ENCODE assay signal across 22 cellular contexts in the genomic region with DNA sequence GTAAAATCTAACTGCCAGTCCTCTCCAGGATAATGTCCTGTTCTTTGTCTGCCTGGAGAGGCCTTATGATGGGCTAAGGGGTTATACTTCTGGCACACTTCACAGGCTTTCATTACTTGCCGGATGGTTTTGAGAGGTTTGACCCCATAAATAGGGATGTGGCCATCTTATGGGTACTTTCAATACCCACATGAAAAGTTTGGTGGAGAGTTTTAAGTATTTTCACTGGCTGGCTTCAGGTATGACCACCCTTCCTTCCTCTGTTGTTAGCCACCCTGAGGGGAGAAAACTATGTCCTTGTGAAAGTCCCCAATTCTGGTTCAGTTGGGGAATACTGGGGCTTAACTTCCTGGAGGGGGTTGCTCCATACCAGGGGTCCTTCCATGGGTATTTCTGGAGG. TPM values are rescaled to one million over a fixed set of nuclear protein-coding genes. Genes with fewer than 3 reads are reported as not detected.
DNase-seq lines count a peak whose midpoint lies in the region; ATAC-seq and TF ChIP-seq lines count a peak whose summit lies in the region.
"Had no signal": no experiment of that assay in that cellular context is flagged by ENCODE, and none has a peak within 500 bp of the region (broad histone marks: within the 10 kb centered on the region; RNA-seq: fewer than 3 reads in every experiment).

No MANE protein-coding gene starts in this region.

- TF ChIP-seq CTCF in GM12865 (IDR thresholded peaks at IDR 0.05; ENCODE audit: insufficient read depth, low read depth, low read length, missing control alignments) = no peak
- TF ChIP-seq CTCF in esophagus muscularis mucosa (IDR thresholded peaks at IDR 0.05) = no peak

- peak; percentile 54 for ATAC-seq in stimulated activated memory B cell treated with anti-CD40 and anti-IgM and Interleukin-4, amounts not matched to agents 10 μg/mL and 1 μg/mL and 100 μg/mL, for 72 hours
- no peak for ATAC-seq in SK-N-SH treated with all-trans-retinoic acid at 6 μM for 48 hours

- no peak overlapping the region for H3K27ac ChIP-seq in esophagus muscularis mucosa (replicated peaks in 1 of 4)
- H3K27ac ChIP-seq: BLaER1 had no signal

- peak; percentile 42 for DNase-seq in GM12865 (ENCODE audit: low read depth)
- peak; percentile 47 for DNase-seq in esophagus muscularis mucosa (ENCODE audit: extremely low spot score)
- DNase-seq in NCI-H1417 treated with DMSO at 0.1 percent for 48 hours (lab: John Stamatoyannopoulos, UW) = no peak
- DNase-seq in superior temporal gyrus (ENCODE audit: extremely low spot score) = no peak
- DNase-seq: 8988T; ACHN; BE2C; C1 segment of cervical spinal cord; CD4-positive, alpha-beta memory T cell; CD4-positive, CD25-positive, alpha-beta regulatory T cell; CD8-positive, alpha-beta memory T cell; COR-L47; DMS 273 treated with DMSO at 0.1 percent for 48 hours; DMS153; DMS53; DMS79; GF-D8 had no signal

- H3K4me1 Mint-ChIP-seq in stimulated activated memory B cell treated with anti-CD40 and anti-IgM and Interleukin-4, amounts not matched to agents 10 μg/mL and 1 μg/mL and 100 μg/mL, for 72 hours = no peaks in the 10 kb centered on the region
- H3K4me1 Mint-ChIP-seq: CD14-positive monocyte; CD4-positive, alpha-beta memory T cell; CD4-positive, CD25-positive, alpha-beta regulatory T cell; CD8-positive, alpha-beta memory T cell had no signal

- no peaks in the 10 kb centered on the region for H3K4me1 ChIP-seq in esophagus muscularis mucosa
- H3K4me1 ChIP-seq: BE2C, BLaER1 had no signal

- peaks cover 0 to 29% (median 23%) of the 10 kb centered on the region in 4 donors for H3K9me3 ChIP-seq in esophagus muscularis mucosa
- H3K9me3 ChIP-seq: BE2C had no signal

- no peaks in the 10 kb centered on the region for H3K36me3 ChIP-seq in esophagus muscularis mucosa
- H3K36me3 ChIP-seq: BE2C, BLaER1 had no signal

- intact Hi-C loops in esophagus muscularis mucosa (cut with DNase I) = no loop called here

- no peak overlapping the region for H3K4me3 Mint-ChIP-seq in stimulated activated memory B cell treated with anti-CD40 and anti-IgM and Interleukin-4, amounts not matched to agents 10 μg/mL and 1 μg/mL and 100 μg/mL, for 72 hours
- H3K4me3 Mint-ChIP-seq: CD14-positive monocyte; CD4-positive, alpha-beta memory T cell; CD4-positive, CD25-positive, alpha-beta regulatory T cell; CD8-positive, alpha-beta memory T cell had no signal

- H3K27me3 Mint-ChIP-seq in stimulated activated memory B cell treated with anti-CD40 and anti-IgM and Interleukin-4, amounts not matched to agents 10 μg/mL and 1 μg/mL and 100 μg/mL, for 72 hours = peaks cover 10% of the 10 kb centered on the region

- TF ChIP-seq POLR2A in esophagus muscularis mucosa (IDR thresholded peaks at IDR 0.05; ENCODE audit: low read depth) = no peak

- no peak for TF ChIP-seq EP300 in esophagus muscularis mucosa (IDR thresholded peaks at IDR 0.05)

- 57% methylated on average over 1 of the region's 1 CpG for WGBS in esophagus muscularis mucosa

- H3K27ac Mint-ChIP-seq in stimulated activated memory B cell treated with anti-CD40 and anti-IgM and Interleukin-4, amounts not matched to agents 10 μg/mL and 1 μg/mL and 100 μg/mL, for 72 hours = no peak overlapping the region
- H3K27ac Mint-ChIP-seq: CD14-positive monocyte; CD4-positive, alpha-beta memory T cell; CD4-positive, CD25-positive, alpha-beta regulatory T cell; CD8-positive, alpha-beta memory T cell had no signal

- H3K9me3 Mint-ChIP-seq in stimulated activated memory B cell treated with anti-CD40 and anti-IgM and Interleukin-4, amounts not matched to agents 10 μg/mL and 1 μg/mL and 100 μg/mL, for 72 hours = peaks cover 21% of the 10 kb centered on the region

- peaks cover 14% of the 10 kb centered on the region for H3K36me3 Mint-ChIP-seq in stimulated activated memory B cell treated with anti-CD40 and anti-IgM and Interleukin-4, amounts not matched to agents 10 μg/mL and 1 μg/mL and 100 μg/mL, for 72 hours
- H3K36me3 Mint-ChIP-seq: CD14-positive monocyte had no signal

- peaks cover 0 to 21% (median 0%) of the 10 kb centered on the region in 4 donors for H3K27me3 ChIP-seq in esophagus muscularis mucosa
- H3K27me3 ChIP-seq: BLaER1 had no signal

- H3K4me3 ChIP-seq in GM12865 (ENCODE audit: low read depth, low read length) (no peak overlapping the region), esophagus muscularis mucosa (no peak overlapping the region)
- H3K4me3 ChIP-seq: BLaER1 had no signal

TF ChIP-seq in SK-N-SH treated with all-trans-retinoic acid at 6 μM for 48 hours, 23 proteins besides CTCF, POLR2A, EP300 and RAD21:
- TF ChIP-seq, protein P1, sequence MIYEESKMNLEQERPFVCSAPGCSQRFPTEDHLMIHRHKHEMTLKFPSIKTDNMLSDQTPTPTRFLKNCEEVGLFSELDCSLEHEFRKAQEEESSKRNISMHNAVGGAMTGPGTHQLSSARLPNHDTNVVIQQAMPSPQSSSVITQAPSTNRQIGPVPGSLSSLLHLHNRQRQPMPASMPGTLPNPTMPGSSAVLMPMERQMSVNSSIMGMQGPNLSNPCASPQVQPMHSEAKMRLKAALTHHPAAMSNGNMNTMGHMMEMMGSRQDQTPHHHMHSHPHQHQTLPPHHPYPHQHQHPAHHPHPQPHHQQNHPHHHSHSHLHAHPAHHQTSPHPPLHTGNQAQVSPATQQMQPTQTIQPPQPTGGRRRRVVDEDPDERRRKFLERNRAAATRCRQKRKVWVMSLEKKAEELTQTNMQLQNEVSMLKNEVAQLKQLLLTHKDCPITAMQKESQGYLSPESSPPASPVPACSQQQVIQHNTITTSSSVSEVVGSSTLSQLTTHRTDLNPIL (CRISPR knock-in tag; IDR thresholded peaks at IDR 0.05; ENCODE audit: low read depth) = no peak
- TF ChIP-seq ZFP30 (CRISPR knock-in tag; IDR thresholded peaks at IDR 0.05) = no peak
- TF ChIP-seq PPARA (CRISPR knock-in tag; IDR thresholded peaks at IDR 0.05; ENCODE audit: borderline replicate concordance) = no peak
- no peak for TF ChIP-seq ISL1 (CRISPR knock-in tag; IDR thresholded peaks at IDR 0.05)
- TF ChIP-seq OSR1 (CRISPR knock-in tag; IDR thresholded peaks at IDR 0.05) = no peak
- no peak for TF ChIP-seq TCF4 (CRISPR knock-in tag; IDR thresholded peaks at IDR 0.05; ENCODE audit: borderline replicate concordance)
- no peak for TF ChIP-seq TOX (CRISPR knock-in tag; IDR thresholded peaks at IDR 0.05; ENCODE audit: borderline replicate concordance)
- TF ChIP-seq, protein P2, sequence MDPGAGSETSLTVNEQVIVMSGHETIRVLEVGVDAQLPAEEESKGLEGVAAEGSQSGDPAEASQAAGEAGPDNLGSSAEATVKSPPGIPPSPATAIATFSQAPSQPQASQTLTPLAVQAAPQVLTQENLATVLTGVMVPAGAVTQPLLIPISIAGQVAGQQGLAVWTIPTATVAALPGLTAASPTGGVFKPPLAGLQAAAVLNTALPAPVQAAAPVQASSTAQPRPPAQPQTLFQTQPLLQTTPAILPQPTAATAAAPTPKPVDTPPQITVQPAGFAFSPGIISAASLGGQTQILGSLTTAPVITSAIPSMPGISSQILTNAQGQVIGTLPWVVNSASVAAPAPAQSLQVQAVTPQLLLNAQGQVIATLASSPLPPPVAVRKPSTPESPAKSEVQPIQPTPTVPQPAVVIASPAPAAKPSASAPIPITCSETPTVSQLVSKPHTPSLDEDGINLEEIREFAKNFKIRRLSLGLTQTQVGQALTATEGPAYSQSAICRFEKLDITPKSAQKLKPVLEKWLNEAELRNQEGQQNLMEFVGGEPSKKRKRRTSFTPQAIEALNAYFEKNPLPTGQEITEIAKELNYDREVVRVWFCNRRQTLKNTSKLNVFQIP (CRISPR knock-in tag; IDR thresholded peaks at IDR 0.05; ENCODE audit: borderline replicate concordance, low read depth) = no peak
TF ChIP-seq in SK-N-SH treated with all-trans-retinoic acid at 6 μM for 48 hours: peak in this region for 0.

RNA-seq across cellular contexts. Expression of a gene that starts 54.8 kb away (rescaled TPM):
- not detected for total RNA-seq in esophagus muscularis mucosa
- total RNA-seq: A673; CD4-positive, alpha-beta memory T cell; CD4-positive, CD25-positive, alpha-beta regulatory T cell; CD8-positive, alpha-beta memory T cell had no signal

Comparison
In these comparisons a context has a peak if more than half of its experiments do, and no peak if none do; other contexts are left out.
1. DNase-seq: peak in GM12865 (single experiment) and esophagus muscularis mucosa (single experiment); none in NCI-H1417 treated with DMSO at 0.1 percent for 48 hours (single experiment) and superior temporal gyrus (single experiment).